In genomic region chr2:15494877-15495276, GRCh38 we compare ENCODE assay signal across 18 cellular contexts.
DNase-seq lines count a peak whose midpoint lies in the region; ATAC-seq, FAIRE-seq and TF ChIP-seq lines count a peak whose summit lies in the region.
"Had no signal": no experiment of that assay in that cellular context is flagged by ENCODE, and none has a peak within 500 bp of the region (broad histone marks: within the 10 kb centered on the region; RNA-seq: fewer than 3 reads in every experiment).

No MANE protein-coding gene starts in this region.

- TF ChIP-seq POLR2A in thyroid gland (IDR thresholded peaks at IDR 0.05) = no peak

- H3K4me1 ChIP-seq in heart right ventricle (peaks cover 0 to 11% (median 0%) of the 10 kb centered on the region in 9 donors), thyroid gland (no peaks in the 10 kb centered on the region)

- no peaks in the 10 kb centered on the region for H3K4me1 Mint-ChIP-seq in Calu3 (ENCODE audit: low read depth, unreplicated experiment)

- peaks cover 2% of the 10 kb centered on the region for H3K36me3 Mint-ChIP-seq in Calu3 (ENCODE audit: insufficient read depth, unreplicated experiment)

- intact Hi-C loops in left ventricle myocardium superior (cut with micrococcal nuclease) (no loop called here), heart right ventricle (cut with DNase I) (no loop called here), thyroid gland (cut with DNase I) (no loop called here), Calu3 (cut with micrococcal nuclease; ENCODE audit: unreplicated experiment) (no loop called here)

- DNase-seq in left ventricle myocardium superior = no peak
- no peak for DNase-seq in heart right ventricle
- DNase-seq in NCI-H187 (lab: John Stamatoyannopoulos, UW) = peak; percentile 45 to 68
- peak; percentile 5 for DNase-seq in bronchial epithelial cell (ENCODE audit: low read depth)
- peak; percentile 11 to 17 for DNase-seq in thyroid gland
- DNase-seq in Calu3 = no peak
- DNase-seq in activated CD4-positive, alpha-beta T cell treated with anti-CD3 and anti-CD28 coated beads for 4 hours = no peak
- DNase-seq in foreskin melanocyte = no peak
- DNase-seq: COR-L47, DMS153, HCEC 1CT, NCI-H2029, NCI-H524 treated with DMSO at 0.1 percent for 48 hours, SIG-M5 had no signal

- H3K4me3 Mint-ChIP-seq in Calu3 (ENCODE audit: low read depth, unreplicated experiment) = no peak overlapping the region
- H3K4me3 Mint-ChIP-seq: CD14-positive monocyte had no signal

- no peak overlapping the region for H3K27ac Mint-ChIP-seq in Calu3 (ENCODE audit: unreplicated experiment)

- ATAC-seq in left ventricle myocardium superior (peak; percentile 45), heart right ventricle (no peak)

- no peaks in the 10 kb centered on the region for H3K27me3 Mint-ChIP-seq in Calu3 (ENCODE audit: unreplicated experiment)

- no peaks in the 10 kb centered on the region for H3K9me3 Mint-ChIP-seq in Calu3 (ENCODE audit: low read depth, unreplicated experiment)

- CTCF ChIA-PET in Calu3 (lab: Charles Lee) = no interaction called here

- no peak overlapping the region for H3K27ac ChIP-seq in heart right ventricle
- no peak overlapping the region for H3K27ac ChIP-seq in thyroid gland

- H3K4me3 ChIP-seq in heart right ventricle (no peak overlapping the region), bronchial epithelial cell (ENCODE audit: low read depth, low read length) (no peak overlapping the region), thyroid gland (replicated peaks in 1 of 3) (no peak overlapping the region)

- H3K36me3 ChIP-seq in heart right ventricle (peaks cover 0 to 54% (median 8%) of the 10 kb centered on the region in 9 donors), bronchial epithelial cell (ENCODE audit: control insufficient read depth, insufficient read depth, low read length) (no peaks in the 10 kb centered on the region), thyroid gland (no peaks in the 10 kb centered on the region)

- no TSS peak for BruUV-seq in Calu3 (replicated peaks; lab: Mats Ljungman, UMichigan)

- H3K9me3 ChIP-seq in heart right ventricle (peaks cover 0 to 17% (median 0%) of the 10 kb centered on the region in 11 donors), thyroid gland (no peaks in the 10 kb centered on the region)

- WGBS in heart right ventricle, 2 donors = 51 to 69% methylated on average over 5 of the region's 5 CpGs
- WGBS in thyroid gland, 2 donors = 39 to 41% methylated on average over 5 of the region's 5 CpGs

- H3K27me3 ChIP-seq in heart right ventricle = no peaks in the 10 kb centered on the region
- no peaks in the 10 kb centered on the region for H3K27me3 ChIP-seq in bronchial epithelial cell (ENCODE audit: control insufficient read depth, insufficient read depth, low read length)
- no peaks in the 10 kb centered on the region for H3K27me3 ChIP-seq in thyroid gland

- no peak for FAIRE-seq in bronchial epithelial cell (lab: Jason Lieb, UNC)
- FAIRE-seq: A204.1, HTR-8/SVneo, RCC 7860 had no signal

- TF ChIP-seq CTCF in heart right ventricle (IDR thresholded peaks at IDR 0.05) (no peak), bronchial epithelial cell (IDR thresholded peaks at IDR 0.05; ENCODE audit: insufficient read depth, low read length, severe bottlenecking) (no peak), thyroid gland (IDR thresholded peaks at IDR 0.05) (no peak), Calu3 (IDR thresholded peaks at IDR 0.05; ENCODE audit: unreplicated experiment) (no peak)

Comparison
In these comparisons a context has a peak if more than half of its experiments do, and no peak if none do; other contexts are left out.
1. DNase-seq: peak in NCI-H187 (2 of 2), bronchial epithelial cell (single experiment) and thyroid gland (2 of 2); none in left ventricle myocardium superior (single experiment), heart right ventricle (0 of 2), Calu3 (single experiment), activated CD4-positive, alpha-beta T cell treated with anti-CD3 and anti-CD28 coated beads for 4 hours (0 of 2) and foreskin melanocyte (single experiment).